Comparison of ENCODE assay signal across 18 cellular contexts in the genomic region with DNA sequence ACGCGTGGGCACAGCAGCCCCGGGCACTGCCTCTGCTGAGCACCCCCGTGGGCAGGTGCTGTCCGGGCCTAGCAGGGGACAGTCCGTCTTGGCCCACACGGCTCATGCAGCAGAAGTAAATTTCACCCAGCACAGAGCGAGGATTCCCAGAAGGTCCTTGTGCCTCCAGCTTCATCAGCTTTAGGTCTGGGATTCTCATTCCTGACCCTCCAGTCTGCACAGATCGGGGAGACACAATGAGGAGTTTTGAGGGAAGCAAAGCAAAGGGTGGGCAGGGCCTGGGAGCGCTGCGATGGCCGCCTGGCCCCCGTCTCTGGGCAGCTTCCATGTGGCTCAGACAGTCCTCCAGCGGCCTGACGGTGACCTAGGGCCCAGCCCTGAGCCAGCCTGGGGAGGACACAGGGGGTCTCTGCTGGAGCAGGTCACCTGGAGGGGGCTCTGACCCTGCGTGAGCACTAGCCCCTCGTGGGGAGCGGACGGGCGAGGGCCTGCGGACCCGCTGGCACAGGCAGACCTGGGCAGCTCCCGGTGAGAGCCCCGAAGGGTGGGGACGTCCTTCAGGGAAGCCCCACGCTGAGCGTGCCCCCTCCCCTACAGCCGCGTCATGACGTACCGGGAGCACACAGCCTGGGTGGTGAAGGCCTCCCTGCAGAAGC. TPM values are rescaled to one million over a fixed set of nuclear protein-coding genes. Genes with fewer than 3 reads are reported as not detected.
DNase-seq lines count a peak whose midpoint lies in the region; ATAC-seq and TF ChIP-seq lines count a peak whose summit lies in the region.
"Had no signal": no experiment of that assay in that cellular context is flagged by ENCODE, and none has a peak within 500 bp of the region (broad histone marks: within the 10 kb centered on the region; RNA-seq: fewer than 3 reads in every experiment).

No MANE protein-coding gene starts in this region.

- H3K4me3 ChIP-seq in right atrium auricular region (no peak overlapping the region), uterus (no peak overlapping the region)
- H3K4me3 ChIP-seq: hepatocyte had no signal

- peak; percentile 65 for DNase-seq in Right ventricle myocardium inferior (ENCODE audit: missing footprints)
- no peak for DNase-seq in cardiac septum (ENCODE audit: low spot score)
- DNase-seq in right atrium auricular region (ENCODE audit: low spot score), result no peak
- no peak for DNase-seq in osteocyte (ENCODE audit: extremely low spot score, unreplicated experiment)
- no peak for DNase-seq in uterus
- DNase-seq in NCI-H1436 (lab: John Stamatoyannopoulos, UW), result no peak
- DNase-seq in islet precursor cell, result no peak
- no peak for DNase-seq in NCI-H748 (lab: John Stamatoyannopoulos, UW; ENCODE audit: unreplicated experiment)
- DNase-seq: 8988T; activated CD4-positive, alpha-beta T cell treated with anti-CD3 and anti-CD28 coated beads, Interleukin-2, amount 10 ng/mL, durations not matched to agents 24 days and 14 days; activated CD8-positive, alpha-beta memory T cell treated with anti-CD3 and anti-CD28 coated beads, Interleukin-2, amount 50 U/mL, for 4 hours; activated effector memory CD4-positive, alpha-beta T cell treated with Interleukin-2 at 50 U/mL for 16 hours; Caco-2; mammary epithelial cell; naive thymus-derived CD4-positive, alpha-beta T cell; NCI-H526 treated with DMSO at 0.1 percent for 48 hours; stimulated activated CD4-positive, alpha-beta T cell treated with anti-CD3 and anti-CD28 coated beads, Interleukin-4, amount 100 ng/mL, for 24 hours had no signal

- H3K36me3 Mint-ChIP-seq in osteocyte (ENCODE audit: unreplicated experiment), result peaks cover 11% of the 10 kb centered on the region

- H3K27me3 Mint-ChIP-seq in osteocyte (ENCODE audit: unreplicated experiment), result no peaks in the 10 kb centered on the region
- H3K27me3 Mint-ChIP-seq: activated CD4-positive, alpha-beta T cell treated with anti-CD3 and anti-CD28 coated beads, Interleukin-2, amount 10 ng/mL, durations not matched to agents 24 days and 14 days; naive thymus-derived CD4-positive, alpha-beta T cell had no signal

- TF ChIP-seq CTCF in right atrium auricular region (IDR thresholded peaks at IDR 0.05) (no peak), osteocyte (IDR thresholded peaks at IDR 0.05) (no peak), uterus (IDR thresholded peaks at IDR 0.05) (no peak)

- ATAC-seq in Right ventricle myocardium inferior, result no peak
- ATAC-seq: naive thymus-derived CD4-positive, alpha-beta T cell had no signal

- H3K4me1 Mint-ChIP-seq in osteocyte (ENCODE audit: unreplicated experiment), result peaks cover 40% of the 10 kb centered on the region
- H3K4me1 Mint-ChIP-seq: activated CD4-positive, alpha-beta T cell treated with anti-CD3 and anti-CD28 coated beads, Interleukin-2, amount 10 ng/mL, durations not matched to agents 24 days and 14 days; naive thymus-derived CD4-positive, alpha-beta T cell had no signal

- peaks cover 0 to 39% of the 10 kb centered on the region in 2 donors for H3K4me1 ChIP-seq in right atrium auricular region
- peaks cover 10 to 32% of the 10 kb centered on the region in 2 donors for H3K4me1 ChIP-seq in uterus

- H3K36me3 ChIP-seq in right atrium auricular region (peaks cover 9% of the 10 kb centered on the region), uterus (no peaks in the 10 kb centered on the region)

- H3K9me3 ChIP-seq in right atrium auricular region (no peaks in the 10 kb centered on the region), uterus (no peaks in the 10 kb centered on the region)
- H3K9me3 ChIP-seq: Caco-2 had no signal

- no peaks in the 10 kb centered on the region for H3K9me3 Mint-ChIP-seq in osteocyte (ENCODE audit: unreplicated experiment)
- H3K9me3 Mint-ChIP-seq: activated CD4-positive, alpha-beta T cell treated with anti-CD3 and anti-CD28 coated beads, Interleukin-2, amount 10 ng/mL, durations not matched to agents 24 days and 14 days; naive thymus-derived CD4-positive, alpha-beta T cell had no signal

- H3K4me3 Mint-ChIP-seq in osteocyte (ENCODE audit: unreplicated experiment), result no peak overlapping the region
- H3K4me3 Mint-ChIP-seq: activated CD4-positive, alpha-beta T cell treated with anti-CD3 and anti-CD28 coated beads, Interleukin-2, amount 10 ng/mL, durations not matched to agents 24 days and 14 days; naive thymus-derived CD4-positive, alpha-beta T cell had no signal

- H3K27ac ChIP-seq in right atrium auricular region (peak overlapping the region; percentile 92), uterus (peak overlapping the region; percentile 86 to 92)
- H3K27ac ChIP-seq: hepatocyte had no signal

- no peak for TF ChIP-seq POLR2A in uterus (IDR thresholded peaks at IDR 0.05)

- H3K27ac Mint-ChIP-seq in osteocyte (ENCODE audit: unreplicated experiment), result peak overlapping the region; percentile 15
- H3K27ac Mint-ChIP-seq: activated CD4-positive, alpha-beta T cell treated with anti-CD3 and anti-CD28 coated beads, Interleukin-2, amount 10 ng/mL, durations not matched to agents 24 days and 14 days had no signal

- intact Hi-C loops in Right ventricle myocardium inferior (cut with DNase I), result no loop called here
- intact Hi-C loops in cardiac septum (cut with DNase I), result loop anchor here (5.0 kb wide), 1 partner anchor 89 kb away; no protein-coding TSS in a partner anchor
- intact Hi-C loops in uterus (cut with DNase I; ENCODE audit: low total_unique reads), result loop anchor here (10.0 kb wide), 1 partner anchor 96 kb away; no protein-coding TSS in a partner anchor

- H3K27me3 ChIP-seq in right atrium auricular region (no peaks in the 10 kb centered on the region), uterus (no peaks in the 10 kb centered on the region)
- H3K27me3 ChIP-seq: hepatocyte had no signal

RNA-seq across cellular contexts. Expression of a gene that starts 30.7 kb away (rescaled TPM):
- total RNA-seq in Right ventricle myocardium inferior (19.0 TPM), cardiac septum (21.7 TPM), right atrium auricular region (10 to 100 TPM; 12.9 to 17.5 TPM), osteocyte (31.1 and 35.9 TPM in 2 replicates), uterus (10 to 100 TPM in 3 of 4 donors, 1 to 10 TPM in 1; 3.6 to 33.2 (median 19.8) TPM)
